8 cellular contexts compared by ENCODE assay signal in genomic region chr12:49967777-49968250, GRCh38. TPM values are rescaled to one million over a fixed set of nuclear protein-coding genes. Genes with fewer than 3 reads are reported as not detected.
A peak's percentile ranks its signal among the peaks of the same experiment; 100 is the strongest.
DNase-seq lines count a peak whose midpoint lies in the region; ATAC-seq, FAIRE-seq and TF ChIP-seq lines count a peak whose summit lies in the region.

No MANE protein-coding gene starts in this region.

- H3K27me3 ChIP-seq in HepG2 (ENCODE audit: control insufficient read depth in 1 of 2, insufficient read depth in 2 of 2, low read length in 2 of 2) (peaks cover 5 to 70% of the 10 kb centered on the region in 2 experiments), vagina (no peaks in the 10 kb centered on the region)

- POLR2A ChIA-PET in activated naive CD8-positive, alpha-beta T cell treated with anti-CD3 and anti-CD28 coated beads, Interleukin-2, amount 10 ng/mL, durations not matched to agents 7 days and 5 days (lab: Charles Lee), result interaction anchor here (1.0 to 1.4 kb wide), 3 partner anchors 53 to 91 kb away, joined by 3 to 7 read pairs (median 3); no protein-coding TSS in a partner anchor
- POLR2A ChIA-PET in HepG2 (lab: Yijun Ruan, JAX), result interaction anchor here (0.7 to 3.0 kb wide), 3 partner anchors 12 to 200 kb away, joined by 3 to 24 read pairs (median 3); partner anchors contain the start of gene CERS5

- H3K9me3 Mint-ChIP-seq in stimulated activated naive CD8-positive, alpha-beta T cell treated with anti-CD3 and anti-CD28 coated beads, Interleukin-15, amount 100 ng/mL, for 72 hours, result no peaks in the 10 kb centered on the region
- no peaks in the 10 kb centered on the region for H3K9me3 Mint-ChIP-seq in activated naive CD8-positive, alpha-beta T cell treated with anti-CD3 and anti-CD28 coated beads, Interleukin-2, amount 10 ng/mL, durations not matched to agents 7 days and 5 days

- no peak overlapping the region for H3K27ac Mint-ChIP-seq in stimulated activated naive CD8-positive, alpha-beta T cell treated with anti-CD3 and anti-CD28 coated beads, Interleukin-15, amount 100 ng/mL, for 72 hours
- H3K27ac Mint-ChIP-seq in activated naive CD8-positive, alpha-beta T cell treated with anti-CD3 and anti-CD28 coated beads, Interleukin-2, amount 10 ng/mL, durations not matched to agents 7 days and 5 days, result no peak overlapping the region

- peaks cover 7% of the 10 kb centered on the region for H3K4me1 Mint-ChIP-seq in stimulated activated naive CD8-positive, alpha-beta T cell treated with anti-CD3 and anti-CD28 coated beads, Interleukin-15, amount 100 ng/mL, for 72 hours
- H3K4me1 Mint-ChIP-seq in activated naive CD8-positive, alpha-beta T cell treated with anti-CD3 and anti-CD28 coated beads, Interleukin-2, amount 10 ng/mL, durations not matched to agents 7 days and 5 days, result peaks cover 3% of the 10 kb centered on the region

- WGBS in HepG2 (ENCODE audit: low lambda C conversion rate), result 55% methylated on average over 6 of the region's 15 CpGs

- no peak overlapping the region for H2AFZ ChIP-seq in HepG2 (ENCODE audit: low read length)

- CTCF ChIA-PET in HepG2 (lab: Yijun Ruan, JAX; ENCODE audit: low intra/inter-chr PET ratio, low total read pairs), result interaction anchor here (1.1 to 3.9 kb wide), 5 partner anchors 71 to 107 kb away, joined by 3 to 65 read pairs (median 5); partner anchors contain the start of gene ASIC1

- no peak for FAIRE-seq in HepG2 (lab: Jason Lieb, UNC)

- no peak for DNase-seq in stimulated activated naive CD8-positive, alpha-beta T cell treated with anti-CD3 and anti-CD28 coated beads, Interleukin-15, amount 100 ng/mL, for 72 hours
- no peak for DNase-seq in stimulated activated naive CD8-positive, alpha-beta T cell treated with anti-CD3 and anti-CD28 coated beads, Interleukin-15, Interleukin-2, amounts not matched to agents 100 U/mL and 50 U/mL, for 24 hours
- no peak for DNase-seq in activated naive CD8-positive, alpha-beta T cell treated with anti-CD3 and anti-CD28 coated beads, Interleukin-2, amount 10 ng/mL, durations not matched to agents 7 days and 5 days
- DNase-seq in HepG2 (ENCODE audit: low spot score) (no peak), vagina (ENCODE audit: extremely low spot score in 2 of 2) (no peak), NCI-H128 (lab: John Stamatoyannopoulos, UW; ENCODE audit: unreplicated experiment) (no peak), GDM1 (lab: John Stamatoyannopoulos, UW) (no peak)

- H4K20me1 ChIP-seq in HepG2 (ENCODE audit: insufficient read depth, low read length), result no peaks in the 10 kb centered on the region

- peak; percentile 8 for ATAC-seq in stimulated activated naive CD8-positive, alpha-beta T cell treated with anti-CD3 and anti-CD28 coated beads, Interleukin-15, amount 100 ng/mL, for 72 hours
- no peak for ATAC-seq in stimulated activated naive CD8-positive, alpha-beta T cell treated with anti-CD3 and anti-CD28 coated beads, Interleukin-15, Interleukin-2, amounts not matched to agents 100 U/mL and 50 U/mL, for 24 hours
- ATAC-seq in activated naive CD8-positive, alpha-beta T cell treated with anti-CD3 and anti-CD28 coated beads, Interleukin-2, amount 10 ng/mL, durations not matched to agents 7 days and 5 days (ENCODE audit: low read depth), result no peak
- ATAC-seq in HepG2, result peak; percentile 41
- ATAC-seq in HG03378 (IDR thresholded peaks at IDR 0.05; ENCODE audit: unreplicated experiment), result no peak

- H3K27ac ChIP-seq in HepG2 (ENCODE audit: extremely low read length, insufficient read depth, low read length) (no peak overlapping the region), vagina (no peak overlapping the region)

- TF ChIP-seq POLR2A in HepG2 (IDR thresholded peaks at IDR 0.05; ENCODE audit: insufficient read depth in 1 of 2, low read depth in 2 of 2, low read length in 2 of 2) (no peak), vagina (IDR thresholded peaks at IDR 0.05) (no peak)

- H3K36me3 ChIP-seq in HepG2 (replicated peaks in 1 of 2; ENCODE audit: control insufficient read depth in 1 of 2, insufficient read depth in 2 of 2, low read length in 2 of 2), result no peaks in the 10 kb centered on the region
- H3K36me3 ChIP-seq in vagina, result no peaks in the 10 kb centered on the region

- no peaks in the 10 kb centered on the region for H3K79me2 ChIP-seq in HepG2 (ENCODE audit: insufficient read depth, low read length)

- peak overlapping the region; percentile 33 to 69 (median 38); a peak in 5 of 6 replicates for H3K4me3 ChIP-seq in HepG2 (replicated peaks in 1 of 3; ENCODE audit: insufficient read depth in 1 of 3, low read depth in 2 of 3, low read length in 3 of 3)
- peak overlapping the region; percentile 35 to 42 for H3K4me3 ChIP-seq in vagina

- H3K9me3 ChIP-seq in HepG2 (ENCODE audit: low read length) (no peaks in the 10 kb centered on the region), vagina (no peaks in the 10 kb centered on the region)

- TF ChIP-seq RAD21 in HepG2 (CRISPR knock-in tag; IDR thresholded peaks at IDR 0.05), result no peak

- no peaks in the 10 kb centered on the region for H3K36me3 Mint-ChIP-seq in activated naive CD8-positive, alpha-beta T cell treated with anti-CD3 and anti-CD28 coated beads, Interleukin-2, amount 10 ng/mL, durations not matched to agents 7 days and 5 days

- intact Hi-C loops in HepG2 (cut with micrococcal nuclease; ENCODE audit: unreplicated experiment) (loop anchor here (1.0 kb wide), 4 partner anchors 13 to 102 kb away; no protein-coding TSS in a partner anchor), vagina (cut with DNase I) (loop anchor here (5.0 kb wide), 1 partner anchor 104 kb away; no protein-coding TSS in a partner anchor)

- H3K4me2 ChIP-seq in HepG2 (ENCODE audit: low read depth, low read length), result peak overlapping the region; percentile 91

- H3K4me3 Mint-ChIP-seq in stimulated activated naive CD8-positive, alpha-beta T cell treated with anti-CD3 and anti-CD28 coated beads, Interleukin-15, amount 100 ng/mL, for 72 hours, result peak overlapping the region in 1 of 2 donors; percentile 82
- peak overlapping the region; percentile 61 for H3K4me3 Mint-ChIP-seq in activated naive CD8-positive, alpha-beta T cell treated with anti-CD3 and anti-CD28 coated beads, Interleukin-2, amount 10 ng/mL, durations not matched to agents 7 days and 5 days

- H3K9ac ChIP-seq in HepG2 (ENCODE audit: insufficient read depth, low read depth, low read length), result no peak overlapping the region

- H3K27me3 Mint-ChIP-seq in stimulated activated naive CD8-positive, alpha-beta T cell treated with anti-CD3 and anti-CD28 coated beads, Interleukin-15, amount 100 ng/mL, for 72 hours, result peaks cover 38% of the 10 kb centered on the region
- peaks cover 30% of the 10 kb centered on the region for H3K27me3 Mint-ChIP-seq in activated naive CD8-positive, alpha-beta T cell treated with anti-CD3 and anti-CD28 coated beads, Interleukin-2, amount 10 ng/mL, durations not matched to agents 7 days and 5 days

- in situ Hi-C loops in HepG2 (cut with HindIII; ENCODE audit: extremely low pct_ligation_motif_present, low pct_unique_long_range_greater_than_20kb), result no loop called here

- TF ChIP-seq CTCF in HepG2 (CRISPR knock-in tag; IDR thresholded peaks at IDR 0.05), result no peak
- TF ChIP-seq CTCF in vagina (IDR thresholded peaks at IDR 0.05), result no peak

- no TSS peak for BruUV-seq in HepG2 (replicated peaks; lab: Mats Ljungman, UMichigan)

- no peak for TF ChIP-seq EP300 in HepG2 (IDR thresholded peaks at IDR 0.05; ENCODE audit: low read depth in 2 of 2, low read length in 2 of 2)
- TF ChIP-seq EP300 in HepG2 (CRISPR knock-in tag; IDR thresholded peaks at IDR 0.05; ENCODE audit: borderline replicate concordance), result no peak

- peaks cover 56% of the 10 kb centered on the region for H3K4me1 ChIP-seq in HepG2 (ENCODE audit: insufficient read depth, low read length)
- peaks cover 15% of the 10 kb centered on the region for H3K4me1 ChIP-seq in vagina

RNA-seq across cellular contexts. Expression of gene AQP6, which starts 4.9 kb away (rescaled TPM):
- total RNA-seq in activated naive CD8-positive, alpha-beta T cell treated with anti-CD3 and anti-CD28 coated beads, Interleukin-2, amount 10 ng/mL, durations not matched to agents 7 days and 5 days, result not detected
- total RNA-seq in HepG2 (2016; rRNA removed; fragmentation: Illumina TruSeq; extraction: Trizol) (0.51 and 1.3 TPM in 2 replicates), vagina (not detected)
- 0.20 and 0.35 TPM in 2 replicates for total RNA-seq in HepG2 (2016; cell fraction: cytosol; rRNA removed; fragmentation: Illumina TruSeq; extraction: Trizol; ENCODE audit: low read depth)
- 0.54 and 1.1 TPM in 2 replicates for total RNA-seq in HepG2 (2016; cell fraction: insoluble cytoplasmic fraction; rRNA removed; fragmentation: Illumina TruSeq; extraction: Trizol)
- total RNA-seq in HepG2 (2016; cell fraction: membrane; rRNA removed; fragmentation: Illumina TruSeq; extraction: Trizol), result 0.55 and 0.59 TPM in 2 replicates
- total RNA-seq in HepG2 (2016; cell fraction: nucleus; rRNA removed; fragmentation: Illumina TruSeq; extraction: Trizol), result 0.47 and 0.87 TPM in 2 replicates
- 0.32 and 0.38 TPM in 2 replicates for polyA plus RNA-seq in HepG2 (2011; rRNA removed)
- polyA plus RNA-seq in HepG2 (2011; cell fraction: cytosol; rRNA removed), result 0.21 and 0.23 TPM in 2 replicates
- polyA plus RNA-seq in HepG2 (2011; cell fraction: nucleus; rRNA removed), result 0.64 and 0.79 TPM in 2 replicates
- 0.43 and 0.78 TPM in 2 replicates for polyA plus RNA-seq in HepG2 (2012)
- polyA plus RNA-seq in HepG2 (2016; cell fraction: cytosol; fragmentation: Illumina TruSeq; extraction: Trizol; ENCODE audit: low read depth), result 0.23 and 0.31 TPM in 2 replicates
- polyA plus RNA-seq in HepG2 (2016; cell fraction: insoluble cytoplasmic fraction; fragmentation: Illumina TruSeq; extraction: Trizol; ENCODE audit: low read depth), result 0.48 and 0.69 TPM in 2 replicates
- polyA plus RNA-seq in HepG2 (2016; cell fraction: membrane; fragmentation: Illumina TruSeq; extraction: Trizol; ENCODE audit: low read depth), result 0.23 and 0.48 TPM in 2 replicates
- polyA plus RNA-seq in HepG2 (2016; cell fraction: nucleus; fragmentation: Illumina TruSeq; extraction: Trizol; ENCODE audit: insufficient read depth, low read depth), result 1.6 and 2.3 TPM in 2 replicates
- 0.16 and 0.48 TPM in 2 replicates for polyA minus RNA-seq in HepG2 (2011; rRNA and poly(A)+ RNA removed; ENCODE audit: low replicate concordance)
- not detected in 2 replicates for polyA minus RNA-seq in HepG2 (2011; cell fraction: cytosol; rRNA and poly(A)+ RNA removed)
- 0.25 TPM in 1 of 2 replicates, not detected in the other for polyA minus RNA-seq in HepG2 (2011; cell fraction: nucleus; rRNA and poly(A)+ RNA removed)

RNA-seq across cellular contexts. Expression of gene AQP5, which starts 6.1 kb away (rescaled TPM):
- not detected for total RNA-seq in activated naive CD8-positive, alpha-beta T cell treated with anti-CD3 and anti-CD28 coated beads, Interleukin-2, amount 10 ng/mL, durations not matched to agents 7 days and 5 days
- total RNA-seq in HepG2 (2016; rRNA removed; fragmentation: Illumina TruSeq; extraction: Trizol) (not detected in 2 replicates), vagina (not detected)
- not detected in 2 replicates for total RNA-seq in HepG2 (2016; cell fraction: cytosol; rRNA removed; fragmentation: Illumina TruSeq; extraction: Trizol; ENCODE audit: low read depth)
- total RNA-seq in HepG2 (2016; cell fraction: insoluble cytoplasmic fraction; rRNA removed; fragmentation: Illumina TruSeq; extraction: Trizol), result not detected in 2 replicates
- total RNA-seq in HepG2 (2016; cell fraction: membrane; rRNA removed; fragmentation: Illumina TruSeq; extraction: Trizol), result not detected in 2 replicates
- not detected in 2 replicates for total RNA-seq in HepG2 (2016; cell fraction: nucleus; rRNA removed; fragmentation: Illumina TruSeq; extraction: Trizol)
- polyA plus RNA-seq in HepG2 (2011; rRNA removed), result not detected in 2 replicates
- not detected in 2 replicates for polyA plus RNA-seq in HepG2 (2011; cell fraction: cytosol; rRNA removed)
- polyA plus RNA-seq in HepG2 (2011; cell fraction: nucleus; rRNA removed), result not detected in 2 replicates
- not detected in 2 replicates for polyA plus RNA-seq in HepG2 (2012)
- not detected in 2 replicates for polyA plus RNA-seq in HepG2 (2016; cell fraction: cytosol; fragmentation: Illumina TruSeq; extraction: Trizol; ENCODE audit: low read depth)
- not detected in 2 replicates for polyA plus RNA-seq in HepG2 (2016; cell fraction: insoluble cytoplasmic fraction; fragmentation: Illumina TruSeq; extraction: Trizol; ENCODE audit: low read depth)
- polyA plus RNA-seq in HepG2 (2016; cell fraction: membrane; fragmentation: Illumina TruSeq; extraction: Trizol; ENCODE audit: low read depth), result not detected in 2 replicates
- polyA plus RNA-seq in HepG2 (2016; cell fraction: nucleus; fragmentation: Illumina TruSeq; extraction: Trizol; ENCODE audit: insufficient read depth, low read depth), result not detected in 2 replicates
- polyA minus RNA-seq in HepG2 (2011; rRNA and poly(A)+ RNA removed; ENCODE audit: low replicate concordance), result 0.82 TPM in 1 of 2 replicates, not detected in the other
- not detected in 2 replicates for polyA minus RNA-seq in HepG2 (2011; cell fraction: cytosol; rRNA and poly(A)+ RNA removed)
- not detected in 2 replicates for polyA minus RNA-seq in HepG2 (2011; cell fraction: nucleus; rRNA and poly(A)+ RNA removed)

RNA-seq across cellular contexts. Expression of gene AQP2, which starts 17.3 kb away (rescaled TPM):
- total RNA-seq in activated naive CD8-positive, alpha-beta T cell treated with anti-CD3 and anti-CD28 coated beads, Interleukin-2, amount 10 ng/mL, durations not matched to agents 7 days and 5 days, result not detected
- not detected in 2 replicates for total RNA-seq in HepG2 (2016; rRNA removed; fragmentation: Illumina TruSeq; extraction: Trizol)
- not detected in 2 replicates for total RNA-seq in HepG2 (2016; cell fraction: cytosol; rRNA removed; fragmentation: Illumina TruSeq; extraction: Trizol; ENCODE audit: low read depth)
- total RNA-seq in HepG2 (2016; cell fraction: insoluble cytoplasmic fraction; rRNA removed; fragmentation: Illumina TruSeq; extraction: Trizol), result not detected in 2 replicates
- not detected in 2 replicates for total RNA-seq in HepG2 (2016; cell fraction: membrane; rRNA removed; fragmentation: Illumina TruSeq; extraction: Trizol)
- total RNA-seq in HepG2 (2016; cell fraction: nucleus; rRNA removed; fragmentation: Illumina TruSeq; extraction: Trizol), result not detected in 2 replicates
- polyA plus RNA-seq in HepG2 (2011; rRNA removed), result not detected in 2 replicates
- polyA plus RNA-seq in HepG2 (2011; cell fraction: cytosol; rRNA removed), result not detected in 2 replicates
- polyA plus RNA-seq in HepG2 (2011; cell fraction: nucleus; rRNA removed), result not detected in 2 replicates
- not detected in 2 replicates for polyA plus RNA-seq in HepG2 (2012)
- polyA plus RNA-seq in HepG2 (2016; cell fraction: cytosol; fragmentation: Illumina TruSeq; extraction: Trizol; ENCODE audit: low read depth), result not detected in 2 replicates
- polyA plus RNA-seq in HepG2 (2016; cell fraction: insoluble cytoplasmic fraction; fragmentation: Illumina TruSeq; extraction: Trizol; ENCODE audit: low read depth), result not detected in 2 replicates
- polyA plus RNA-seq in HepG2 (2016; cell fraction: membrane; fragmentation: Illumina TruSeq; extraction: Trizol; ENCODE audit: low read depth), result not detected in 2 replicates
- not detected in 2 replicates for polyA plus RNA-seq in HepG2 (2016; cell fraction: nucleus; fragmentation: Illumina TruSeq; extraction: Trizol; ENCODE audit: insufficient read depth, low read depth)
- polyA minus RNA-seq in HepG2 (2011; rRNA and poly(A)+ RNA removed; ENCODE audit: low replicate concordance), result not detected in 2 replicates
- not detected in 2 replicates for polyA minus RNA-seq in HepG2 (2011; cell fraction: cytosol; rRNA and poly(A)+ RNA removed)
- polyA minus RNA-seq in HepG2 (2011; cell fraction: nucleus; rRNA and poly(A)+ RNA removed), result not detected in 2 replicates
- not detected for total RNA-seq in vagina

RNA-seq across cellular contexts. Expression of gene RACGAP1, which starts 57.5 kb away (rescaled TPM):
- 100 to 1,000 TPM; 132 to 135 TPM for total RNA-seq in activated naive CD8-positive, alpha-beta T cell treated with anti-CD3 and anti-CD28 coated beads, Interleukin-2, amount 10 ng/mL, durations not matched to agents 7 days and 5 days
- total RNA-seq in HepG2 (2016; rRNA removed; fragmentation: Illumina TruSeq; extraction: Trizol) (57.9 and 95.5 TPM in 2 replicates), vagina (19.2 TPM)
- 19.2 and 25.1 TPM in 2 replicates for total RNA-seq in HepG2 (2016; cell fraction: cytosol; rRNA removed; fragmentation: Illumina TruSeq; extraction: Trizol; ENCODE audit: low read depth)
- total RNA-seq in HepG2 (2016; cell fraction: insoluble cytoplasmic fraction; rRNA removed; fragmentation: Illumina TruSeq; extraction: Trizol), result 56.8 and 91.5 TPM in 2 replicates
- 22.2 and 24.7 TPM in 2 replicates for total RNA-seq in HepG2 (2016; cell fraction: membrane; rRNA removed; fragmentation: Illumina TruSeq; extraction: Trizol)
- 29.8 and 36.8 TPM in 2 replicates for total RNA-seq in HepG2 (2016; cell fraction: nucleus; rRNA removed; fragmentation: Illumina TruSeq; extraction: Trizol)
- 14.0 and 16.7 TPM in 2 replicates for polyA plus RNA-seq in HepG2 (2011; rRNA removed)
- polyA plus RNA-seq in HepG2 (2011; cell fraction: cytosol; rRNA removed), result 11.8 and 12.2 TPM in 2 replicates
- polyA plus RNA-seq in HepG2 (2011; cell fraction: nucleus; rRNA removed), result 15.3 and 17.4 TPM in 2 replicates
- 13.0 and 24.8 TPM in 2 replicates for polyA plus RNA-seq in HepG2 (2012)
- 3.3 and 3.8 TPM in 2 replicates for polyA plus RNA-seq in HepG2 (2016; cell fraction: cytosol; fragmentation: Illumina TruSeq; extraction: Trizol; ENCODE audit: low read depth)
- 55.6 and 59.8 TPM in 2 replicates for polyA plus RNA-seq in HepG2 (2016; cell fraction: insoluble cytoplasmic fraction; fragmentation: Illumina TruSeq; extraction: Trizol; ENCODE audit: low read depth)
- polyA plus RNA-seq in HepG2 (2016; cell fraction: membrane; fragmentation: Illumina TruSeq; extraction: Trizol; ENCODE audit: low read depth), result 8.3 and 9.6 TPM in 2 replicates
- polyA plus RNA-seq in HepG2 (2016; cell fraction: nucleus; fragmentation: Illumina TruSeq; extraction: Trizol; ENCODE audit: insufficient read depth, low read depth), result 35.4 and 37.2 TPM in 2 replicates
- 65.5 and 353 TPM in 2 replicates for polyA minus RNA-seq in HepG2 (2011; rRNA and poly(A)+ RNA removed; ENCODE audit: low replicate concordance)
- 20.2 and 21.7 TPM in 2 replicates for polyA minus RNA-seq in HepG2 (2011; cell fraction: cytosol; rRNA and poly(A)+ RNA removed)
- polyA minus RNA-seq in HepG2 (2011; cell fraction: nucleus; rRNA and poly(A)+ RNA removed), result 17.5 and 21.2 TPM in 2 replicates

Comparison
In these comparisons a context has a peak if more than half of its experiments do, and no peak if none do; other contexts are left out.
1. ATAC-seq: peak in stimulated activated naive CD8-positive, alpha-beta T cell treated with anti-CD3 and anti-CD28 coated beads, Interleukin-15, amount 100 ng/mL, for 72 hours (single experiment) and HepG2 (single experiment); none in stimulated activated naive CD8-positive, alpha-beta T cell treated with anti-CD3 and anti-CD28 coated beads, Interleukin-15, Interleukin-2, amounts not matched to agents 100 U/mL and 50 U/mL, for 24 hours (single experiment), activated naive CD8-positive, alpha-beta T cell treated with anti-CD3 and anti-CD28 coated beads, Interleukin-2, amount 10 ng/mL, durations not matched to agents 7 days and 5 days (single experiment) and HG03378 (single experiment).